Comparison of ENCODE assay signal across 23 cellular contexts in the genomic region with DNA sequence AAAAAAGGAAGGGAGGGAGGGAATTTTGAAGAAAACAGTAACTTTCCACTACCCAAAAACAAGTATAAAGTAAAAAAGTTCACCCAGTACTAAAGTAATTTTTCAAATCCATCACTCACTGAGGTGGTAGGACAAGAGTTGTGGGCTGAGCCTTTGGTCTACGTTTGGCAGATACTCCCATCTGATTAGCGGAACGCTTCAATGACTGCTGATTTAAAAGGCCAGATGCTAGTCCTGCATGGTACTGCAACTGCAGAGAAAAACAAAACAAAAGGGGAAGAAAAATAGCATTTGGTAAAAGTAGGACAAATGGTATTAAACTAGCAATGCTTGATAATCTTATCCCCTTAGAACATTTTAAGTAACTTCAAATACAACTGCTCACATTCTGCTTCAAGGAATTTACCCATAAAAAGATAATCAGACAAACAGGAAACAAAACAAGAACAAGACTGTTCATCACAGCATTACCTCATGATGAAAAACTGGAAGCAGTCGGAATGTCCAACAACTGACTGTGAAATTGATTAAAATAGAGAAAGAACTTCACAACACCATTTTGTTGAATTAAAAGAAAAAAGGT.
DNase-seq lines count a peak whose midpoint lies in the region; ATAC-seq and TF ChIP-seq lines count a peak whose summit lies in the region.
"Had no signal": no experiment of that assay in that cellular context is flagged by ENCODE, and none has a peak within 500 bp of the region (broad histone marks: within the 10 kb centered on the region; RNA-seq: fewer than 3 reads in every experiment).

No MANE protein-coding gene starts in this region.

- H3K36me3 Mint-ChIP-seq in brain, result peaks cover 20% of the 10 kb centered on the region

- H3K27ac Mint-ChIP-seq in brain, result peak overlapping the region in 4 of 5 experiments; percentile 8 to 70 (median 34)
- H3K27ac Mint-ChIP-seq: activated CD4-positive, alpha-beta memory T cell treated with anti-CD3 and anti-CD28 coated beads for 36 hours; stimulated activated naive B cell treated with anti-CD40 and anti-IgM and Interleukin-4, amounts not matched to agents 10 μg/mL and 1 μg/mL and 100 μg/mL, for 72 hours had no signal

- DNase-seq in left ventricle myocardium inferior, result no peak
- DNase-seq in Right ventricle myocardium superior, result no peak
- DNase-seq in NCI-H146 treated with DMSO at 0.1 percent for 48 hours (lab: John Stamatoyannopoulos, UW; ENCODE audit: unreplicated experiment), result no peak
- DNase-seq in NK-92 (lab: John Stamatoyannopoulos, UW; ENCODE audit: unreplicated experiment), result no peak
- DNase-seq in HT-29 (ENCODE audit: low spot score), result no peak
- DNase-seq: activated CD4-positive, alpha-beta memory T cell treated with anti-CD3 and anti-CD28 coated beads for 36 hours; activated effector memory CD4-positive, alpha-beta T cell treated with anti-CD3 and anti-CD28 coated beads, Interleukin-2, amount 50 U/mL, for 16 hours; brain microvascular endothelial cell; COR-L47; cortex of kidney; H7; heart right ventricle; left lung; NCI-H1092 treated with DMSO at 0.1 percent for 48 hours; small intestine; stimulated activated naive B cell treated with anti-CD40 and anti-IgM and Interleukin-4, amounts not matched to agents 10 μg/mL and 1 μg/mL and 100 μg/mL, for 72 hours had no signal

- no peaks in the 10 kb centered on the region for H3K27me3 Mint-ChIP-seq in brain
- H3K27me3 Mint-ChIP-seq: activated CD4-positive, alpha-beta memory T cell treated with anti-CD3 and anti-CD28 coated beads for 36 hours; stimulated activated naive B cell treated with anti-CD40 and anti-IgM and Interleukin-4, amounts not matched to agents 10 μg/mL and 1 μg/mL and 100 μg/mL, for 72 hours had no signal

- H3K9me3 Mint-ChIP-seq in brain, result no peaks in the 10 kb centered on the region
- H3K9me3 Mint-ChIP-seq: activated CD4-positive, alpha-beta memory T cell treated with anti-CD3 and anti-CD28 coated beads for 36 hours; stimulated activated naive B cell treated with anti-CD40 and anti-IgM and Interleukin-4, amounts not matched to agents 10 μg/mL and 1 μg/mL and 100 μg/mL, for 72 hours had no signal

- H3K4me1 Mint-ChIP-seq in brain, result peaks cover 52% of the 10 kb centered on the region

- H3K4me3 ChIP-seq in left ventricle myocardium inferior (no peak overlapping the region), mesodermal cell (ENCODE audit: extremely low read depth, insufficient read depth, low read length, poor library complexity, severe bottlenecking) (no peak overlapping the region)
- H3K4me3 ChIP-seq: heart right ventricle, left lung, prostate gland, SK-N-MC, tibial nerve had no signal

- TF ChIP-seq CTCF in left ventricle myocardium inferior (IDR thresholded peaks at IDR 0.05; ENCODE audit: borderline replicate concordance) (no peak), brain (conservative IDR thresholded peaks at IDR 0.05) (no peak)

- no peaks in the 10 kb centered on the region for H3K9me3 ChIP-seq in left ventricle myocardium inferior (replicated peaks)
- no peaks in the 10 kb centered on the region for H3K9me3 ChIP-seq in mesodermal cell (ENCODE audit: control insufficient read depth, low read length)
- H3K9me3 ChIP-seq: heart right ventricle, left lung, prostate gland, tibial nerve had no signal

- WGBS in mesodermal cell (ENCODE audit: insufficient coverage in 2 of 2), 2 experiments, result 85 to 90% methylated on average over 3 of the region's 4 CpGs

- H3K4me1 ChIP-seq in left ventricle myocardium inferior, result peaks cover 19% of the 10 kb centered on the region
- peaks cover 5% of the 10 kb centered on the region for H3K4me1 ChIP-seq in mesodermal cell (ENCODE audit: control insufficient read depth, insufficient read depth, low read length, poor library complexity, severe bottlenecking)
- H3K4me1 ChIP-seq: left lung had no signal

- peak overlapping the region in 1 of 5 experiments; percentile 1 for H3K4me3 Mint-ChIP-seq in brain
- H3K4me3 Mint-ChIP-seq: activated CD4-positive, alpha-beta memory T cell treated with anti-CD3 and anti-CD28 coated beads for 36 hours; stimulated activated naive B cell treated with anti-CD40 and anti-IgM and Interleukin-4, amounts not matched to agents 10 μg/mL and 1 μg/mL and 100 μg/mL, for 72 hours had no signal

- H3K27ac ChIP-seq in left ventricle myocardium inferior (replicated peaks) (peak overlapping the region; percentile 39), mesodermal cell (ENCODE audit: low read depth, low read length, severe bottlenecking) (peak overlapping the region; percentile 75)
- H3K27ac ChIP-seq: brain microvascular endothelial cell, HL-60, left lung, prostate gland, SK-N-MC had no signal

- H3K36me3 ChIP-seq in left ventricle myocardium inferior, result peaks cover 8% of the 10 kb centered on the region
- H3K36me3 ChIP-seq in mesodermal cell (ENCODE audit: control insufficient read depth, insufficient read depth, low read length), result peaks cover 4% of the 10 kb centered on the region
- H3K36me3 ChIP-seq: brain microvascular endothelial cell, prostate gland had no signal

- ATAC-seq in Right ventricle myocardium superior (ENCODE audit: poor library complexity) (no peak), GM19452 (IDR thresholded peaks at IDR 0.05; ENCODE audit: unreplicated experiment) (no peak)
- ATAC-seq: left lung; stimulated activated naive B cell treated with anti-CD40 and anti-IgM and Interleukin-4, amounts not matched to agents 10 μg/mL and 1 μg/mL and 100 μg/mL, for 72 hours had no signal

- H3K27me3 ChIP-seq in left ventricle myocardium inferior (ENCODE audit: low read depth), result no peaks in the 10 kb centered on the region
- H3K27me3 ChIP-seq: brain microvascular endothelial cell, heart right ventricle, left lung, tibial nerve had no signal

- intact Hi-C loops in left ventricle myocardium inferior (cut with micrococcal nuclease) (no loop called here), Right ventricle myocardium superior (cut with DNase I) (no loop called here)
